17 cellular contexts compared by ENCODE assay signal in genomic region chr7:134246761-134247160, GRCh38.
"Had no signal": no experiment of that assay in that cellular context is flagged by ENCODE, and none has a peak within 500 bp of the region (broad histone marks: within the 10 kb centered on the region; RNA-seq: fewer than 3 reads in every experiment).

No MANE protein-coding gene starts in this region.

- H3K9me3 ChIP-seq: esophagus squamous epithelium, mucosa of descending colon, suprapubic skin, thyroid gland had no signal

- H3K36me3 ChIP-seq: esophagus squamous epithelium, gastroesophageal sphincter, suprapubic skin, thyroid gland had no signal

- ATAC-seq: gastroesophageal sphincter; left lobe of liver; mucosa of descending colon; natural killer cell; right cardiac atrium; stimulated activated effector memory CD8-positive, alpha-beta T cell treated with anti-CD3 and anti-CD28 coated beads, Interleukin-12 subunit alpha, Interleukin-12 subunit beta, amount 100 ng/mL, for 72 hours; stimulated activated naive CD8-positive, alpha-beta T cell treated with anti-CD3 and anti-CD28 coated beads, Interleukin-15, Interleukin-2, amounts not matched to agents 100 U/mL and 50 U/mL, for 24 hours had no signal

- H3K27me3 ChIP-seq: gastroesophageal sphincter, suprapubic skin, thyroid gland had no signal

- H3K4me1 ChIP-seq: esophagus squamous epithelium, gastroesophageal sphincter, suprapubic skin, thyroid gland had no signal

- DNase-seq: dermis blood vessel endothelial cell; esophagus squamous epithelium; foreskin fibroblast; glutamatergic neuron; islet precursor cell; mammary epithelial cell; mucosa of descending colon; natural killer cell; right cardiac atrium; stimulated activated CD4-positive, alpha-beta T cell treated with anti-CD3 and anti-CD28 coated beads, Interleukin-4, amount 100 ng/mL, for 1 hour; stimulated activated CD8-positive, alpha-beta memory T cell treated with anti-CD3 and anti-CD28 coated beads, Interleukin-4, amount 100 ng/mL, for 48 hours; stimulated activated naive CD8-positive, alpha-beta T cell treated with anti-CD3 and anti-CD28 coated beads, Interleukin-15, Interleukin-2, amounts not matched to agents 100 U/mL and 50 U/mL, for 24 hours; thyroid gland had no signal

- H3K4me3 ChIP-seq: esophagus squamous epithelium, gastroesophageal sphincter, mucosa of descending colon, suprapubic skin, thyroid gland had no signal

- H3K27ac ChIP-seq: esophagus squamous epithelium, gastroesophageal sphincter, suprapubic skin, thyroid gland had no signal
